ENCODE assay signal across 30 cellular contexts in genomic region chr14:47273939-47274338, GRCh38.
"Had no signal": no experiment of that assay in that cellular context is flagged by ENCODE, and none has a peak within 500 bp of the region (broad histone marks: within the 10 kb centered on the region; RNA-seq: fewer than 3 reads in every experiment).

No MANE protein-coding gene starts in this region.

- H3K4me3 Mint-ChIP-seq: naive thymus-derived CD8-positive, alpha-beta T cell; natural killer cell treated with Interleukin-12 subunit alpha and Interleukin-12 subunit beta and Interleukin-15 and Interleukin-18, amount 100 ng/mL, for 72 hours; nephron progenitor cell; neural crest cell; stimulated activated memory B cell treated with anti-CD40 and anti-IgM and Interleukin-4, amounts not matched to agents 10 μg/mL and 1 μg/mL and 100 μg/mL, for 72 hours; stimulated activated naive CD8-positive, alpha-beta T cell treated with anti-CD3 and anti-CD28 coated beads, Interleukin-15, amount 100 ng/mL, for 72 hours; type B pancreatic cell had no signal

- H3K9me3 Mint-ChIP-seq: nephron progenitor cell; stimulated activated memory B cell treated with anti-CD40 and anti-IgM and Interleukin-4, amounts not matched to agents 10 μg/mL and 1 μg/mL and 100 μg/mL, for 72 hours; stimulated activated naive CD8-positive, alpha-beta T cell treated with anti-CD3 and anti-CD28 coated beads, Interleukin-15, amount 100 ng/mL, for 72 hours had no signal

- H3K4me3 ChIP-seq: psoas muscle, right lobe of liver, sigmoid colon, suprapubic skin, testis, tibial artery, transverse colon, upper lobe of right lung, vagina had no signal

- H3K27ac ChIP-seq: neutrophil, parathyroid adenoma, psoas muscle, right lobe of liver, sigmoid colon, suprapubic skin, testis, tibial artery, transverse colon, upper lobe of right lung, vagina had no signal

- H3K27ac Mint-ChIP-seq: naive thymus-derived CD8-positive, alpha-beta T cell; natural killer cell treated with Interleukin-12 subunit alpha and Interleukin-12 subunit beta and Interleukin-15 and Interleukin-18, amount 100 ng/mL, for 72 hours; nephron progenitor cell; progenitor cell of endocrine pancreas; stimulated activated memory B cell treated with anti-CD40 and anti-IgM and Interleukin-4, amounts not matched to agents 10 μg/mL and 1 μg/mL and 100 μg/mL, for 72 hours; stimulated activated naive CD8-positive, alpha-beta T cell treated with anti-CD3 and anti-CD28 coated beads, Interleukin-15, amount 100 ng/mL, for 72 hours; type B pancreatic cell had no signal

- H3K36me3 Mint-ChIP-seq: naive thymus-derived CD8-positive, alpha-beta T cell; stimulated activated memory B cell treated with anti-CD40 and anti-IgM and Interleukin-4, amounts not matched to agents 10 μg/mL and 1 μg/mL and 100 μg/mL, for 72 hours; type B pancreatic cell had no signal

- ATAC-seq: naive thymus-derived CD8-positive, alpha-beta T cell; natural killer cell treated with Interleukin-12 subunit alpha and Interleukin-12 subunit beta and Interleukin-15 and Interleukin-18, amount 100 ng/mL, for 72 hours; psoas muscle; right cardiac atrium; right lobe of liver; stimulated activated memory B cell treated with anti-CD40 and anti-IgM and Interleukin-4, amounts not matched to agents 10 μg/mL and 1 μg/mL and 100 μg/mL, for 72 hours; stimulated activated naive CD8-positive, alpha-beta T cell treated with anti-CD3 and anti-CD28 coated beads, Interleukin-15, amount 100 ng/mL, for 72 hours; stimulated activated naive CD8-positive, alpha-beta T cell treated with anti-CD3 and anti-CD28 coated beads, Interleukin-15, Interleukin-2, amounts not matched to agents 100 U/mL and 50 U/mL, for 24 hours; upper lobe of right lung had no signal

- DNase-seq: naive thymus-derived CD8-positive, alpha-beta T cell; nephron progenitor cell; nucleus accumbens; posterior cingulate gyrus; psoas muscle; right cardiac atrium; right lobe of liver; sigmoid colon; small intestine; stimulated activated CD4-positive, alpha-beta T cell treated with anti-CD3 and anti-CD28 coated beads, Interleukin-1b, Interleukin-23, amount 100 ng/mL, for 48 hours; stimulated activated CD4-positive, alpha-beta T cell treated with anti-CD3 and anti-CD28 coated beads, Interleukin-4, amount 100 ng/mL, for 1 hour; stimulated activated CD4-positive, alpha-beta T cell treated with anti-CD3 and anti-CD28 coated beads, Interleukin-4, amount 100 ng/mL, for 4 hours; stimulated activated CD8-positive, alpha-beta memory T cell treated with anti-CD3 and anti-CD28 coated beads, Interleukin-4, amount 100 ng/mL, for 48 hours; stimulated activated naive CD4-positive, alpha-beta T cell; stimulated activated naive CD8-positive, alpha-beta T cell treated with anti-CD3 and anti-CD28 coated beads, Interleukin-15, amount 100 ng/mL, for 72 hours; stimulated activated naive CD8-positive, alpha-beta T cell treated with anti-CD3 and anti-CD28 coated beads, Interleukin-15, Interleukin-2, amounts not matched to agents 100 U/mL and 50 U/mL, for 24 hours; substantia nigra; testis; tibial artery; transverse colon; upper lobe of right lung had no signal

- H3K9ac ChIP-seq: parathyroid adenoma had no signal

- H3K4me1 ChIP-seq: parathyroid adenoma, psoas muscle, right lobe of liver, sigmoid colon, suprapubic skin, testis, tibial artery, transverse colon, vagina had no signal

- H3K36me3 ChIP-seq: neutrophil, right lobe of liver, sigmoid colon, suprapubic skin, tibial artery, transverse colon, upper lobe of right lung, vagina had no signal

- H3K27me3 ChIP-seq: neutrophil, right lobe of liver, sigmoid colon, suprapubic skin, testis, tibial artery, transverse colon, upper lobe of right lung, vagina had no signal

- H3K9me3 ChIP-seq: neutrophil, psoas muscle, right lobe of liver, sigmoid colon, suprapubic skin, testis, tibial artery, transverse colon, upper lobe of right lung, vagina had no signal

- H2AFZ ChIP-seq: parathyroid adenoma had no signal

- H3K4me1 Mint-ChIP-seq: naive thymus-derived CD8-positive, alpha-beta T cell; neural crest cell; stimulated activated memory B cell treated with anti-CD40 and anti-IgM and Interleukin-4, amounts not matched to agents 10 μg/mL and 1 μg/mL and 100 μg/mL, for 72 hours; stimulated activated naive CD8-positive, alpha-beta T cell treated with anti-CD3 and anti-CD28 coated beads, Interleukin-15, amount 100 ng/mL, for 72 hours had no signal

- H3K27me3 Mint-ChIP-seq: naive thymus-derived CD8-positive, alpha-beta T cell; natural killer cell treated with Interleukin-12 subunit alpha and Interleukin-12 subunit beta and Interleukin-15 and Interleukin-18, amount 100 ng/mL, for 72 hours; progenitor cell of endocrine pancreas; stimulated activated memory B cell treated with anti-CD40 and anti-IgM and Interleukin-4, amounts not matched to agents 10 μg/mL and 1 μg/mL and 100 μg/mL, for 72 hours; stimulated activated naive CD8-positive, alpha-beta T cell treated with anti-CD3 and anti-CD28 coated beads, Interleukin-15, amount 100 ng/mL, for 72 hours; type B pancreatic cell had no signal
